ENCODE assay signal across 1 cellular context in genomic region chr6:19268117-19268516, GRCh38.
TF ChIP-seq lines count a peak whose summit lies in the region.

No MANE protein-coding gene starts in this region.

TF ChIP-seq in GM23338, 12 proteins besides CTCF, POLR2A, EP300 and RAD21 (continued from another document):
- TF ChIP-seq ZNF462 (CRISPR knock-in tag; IDR thresholded peaks at IDR 0.05) (no peak), ETS1 (IDR thresholded peaks at IDR 0.05) (no peak), EZH2phosphoT487 (IDR thresholded peaks at IDR 0.05; ENCODE audit: unreplicated experiment) (no peak), CREB1 (CRISPR knock-in tag; IDR thresholded peaks at IDR 0.05; ENCODE audit: low read depth) (no peak), STAT1 (IDR thresholded peaks at IDR 0.05; ENCODE audit: unreplicated experiment) (no peak), ZNF114 (CRISPR knock-in tag; IDR thresholded peaks at IDR 0.05) (no peak), REST (IDR thresholded peaks at IDR 0.05; ENCODE audit: unreplicated experiment) (no peak)
